Comparison of ENCODE assay signal across 8 cellular contexts in the genomic region with DNA sequence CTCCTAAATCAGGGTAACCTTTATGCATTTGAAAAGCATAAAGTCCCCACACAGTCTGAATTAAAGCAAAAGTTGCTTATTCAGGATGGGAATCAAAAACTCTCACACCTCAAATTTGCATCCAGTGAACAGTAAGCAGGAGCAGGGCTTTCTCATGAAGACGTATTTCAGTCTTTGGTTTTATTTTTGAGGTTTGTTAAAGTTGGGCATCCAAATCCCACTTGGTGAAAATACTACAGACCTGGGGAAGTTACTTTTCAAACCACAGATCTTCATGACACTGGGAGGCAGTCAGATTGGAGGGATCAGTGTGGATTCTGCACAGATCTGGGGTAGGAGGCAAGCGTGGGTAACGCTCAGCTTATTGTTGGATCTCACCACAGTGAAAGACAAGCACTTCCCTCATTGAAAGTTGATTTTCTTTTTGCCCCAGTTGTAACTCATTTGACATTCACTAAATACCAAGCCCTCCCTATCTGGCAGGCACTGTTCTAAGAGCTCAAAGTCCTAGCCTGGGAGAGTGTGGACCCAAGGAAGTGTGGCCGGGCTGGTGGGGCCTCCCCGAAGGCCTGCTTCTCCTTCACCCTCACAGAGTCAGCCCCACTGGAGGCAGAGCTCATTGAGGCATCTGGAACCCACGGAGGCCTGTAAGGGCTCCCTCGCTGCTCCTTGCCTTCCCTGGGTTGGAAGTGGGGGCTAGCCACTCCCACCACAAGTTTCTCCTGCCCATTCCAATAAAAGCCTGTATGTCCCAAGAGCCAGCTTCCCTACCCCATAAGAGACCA. TPM values are rescaled to one million over a fixed set of nuclear protein-coding genes. Genes with fewer than 3 reads are reported as not detected.
DNase-seq lines count a peak whose midpoint lies in the region; ATAC-seq, FAIRE-seq and TF ChIP-seq lines count a peak whose summit lies in the region.

No MANE protein-coding gene starts in this region.

- H3K36me3 Mint-ChIP-seq in activated naive CD8-positive, alpha-beta T cell treated with anti-CD3 and anti-CD28 coated beads for 36 hours: peaks cover 55% of the 10 kb centered on the region

- peaks cover 19% of the 10 kb centered on the region for H3K36me3 ChIP-seq in HUES48 (ENCODE audit: control insufficient read depth, insufficient read depth, low read length)
- H3K36me3 ChIP-seq in iPS-20b (ENCODE audit: insufficient read depth, low read depth, low read length): peaks cover 21% of the 10 kb centered on the region

- ATAC-seq in stimulated activated naive CD8-positive, alpha-beta T cell treated with anti-CD3 and anti-CD28 coated beads, Interleukin-15, amount 100 ng/mL, for 72 hours: peak; percentile 6
- ATAC-seq in HG03432 (IDR thresholded peaks at IDR 0.05; ENCODE audit: unreplicated experiment) (no peak), GM19351 (IDR thresholded peaks at IDR 0.05; ENCODE audit: unreplicated experiment) (no peak)

- H3K9ac ChIP-seq in HUES48 (ENCODE audit: low read depth, low read length): 0 out of 2 replicates have a peak overlapping the region, but pooled peaks have one; percentile 4
- peak overlapping the region; percentile 64 for H3K9ac ChIP-seq in iPS-20b (ENCODE audit: low read depth, low read length)

- peaks cover 28% of the 10 kb centered on the region for H3K4me1 ChIP-seq in HUES48 (ENCODE audit: control insufficient read depth, insufficient read depth, low read length)
- H3K4me1 ChIP-seq in iPS-20b (ENCODE audit: insufficient read depth, low read length): peaks cover 9% of the 10 kb centered on the region

- no peaks in the 10 kb centered on the region for H3K9me3 Mint-ChIP-seq in activated naive CD8-positive, alpha-beta T cell treated with anti-CD3 and anti-CD28 coated beads for 36 hours
- no peaks in the 10 kb centered on the region for H3K9me3 Mint-ChIP-seq in stimulated activated naive CD8-positive, alpha-beta T cell treated with anti-CD3 and anti-CD28 coated beads, Interleukin-15, amount 100 ng/mL, for 72 hours

- H3K27ac ChIP-seq in HUES48 (ENCODE audit: low read depth, low read length) (peak overlapping the region; percentile 93), iPS-20b (ENCODE audit: low read length) (peak overlapping the region; percentile 34)

- peak overlapping the region; percentile 37; the same call in 1 of the 2 replicates for H3K4me3 ChIP-seq in HUES48 (ENCODE audit: low read depth, low read length)
- peak overlapping the region; percentile 43; the same call in 1 of the 2 replicates for H3K4me3 ChIP-seq in iPS-20b (ENCODE audit: low read length)

- FAIRE-seq in GM12892 (lab: Jason Lieb, UNC): no peak

- peaks cover 3% of the 10 kb centered on the region for H3K27me3 Mint-ChIP-seq in activated naive CD8-positive, alpha-beta T cell treated with anti-CD3 and anti-CD28 coated beads for 36 hours
- H3K27me3 Mint-ChIP-seq in stimulated activated naive CD8-positive, alpha-beta T cell treated with anti-CD3 and anti-CD28 coated beads, Interleukin-15, amount 100 ng/mL, for 72 hours: no peaks in the 10 kb centered on the region

- peaks cover 81% of the 10 kb centered on the region for H3K4me1 Mint-ChIP-seq in activated naive CD8-positive, alpha-beta T cell treated with anti-CD3 and anti-CD28 coated beads for 36 hours
- peaks cover 82% of the 10 kb centered on the region for H3K4me1 Mint-ChIP-seq in stimulated activated naive CD8-positive, alpha-beta T cell treated with anti-CD3 and anti-CD28 coated beads, Interleukin-15, amount 100 ng/mL, for 72 hours

- peak overlapping the region; percentile 88 for H3K4me3 Mint-ChIP-seq in activated naive CD8-positive, alpha-beta T cell treated with anti-CD3 and anti-CD28 coated beads for 36 hours
- peak overlapping the region; percentile 87 to 89 for H3K4me3 Mint-ChIP-seq in stimulated activated naive CD8-positive, alpha-beta T cell treated with anti-CD3 and anti-CD28 coated beads, Interleukin-15, amount 100 ng/mL, for 72 hours

- DNase-seq in activated naive CD8-positive, alpha-beta T cell treated with anti-CD3 and anti-CD28 coated beads for 36 hours: no peak
- DNase-seq in stimulated activated naive CD8-positive, alpha-beta T cell treated with anti-CD3 and anti-CD28 coated beads, Interleukin-15, amount 100 ng/mL, for 72 hours: no peak
- no peak for DNase-seq in kidney glomerular epithelial cell (lab: John Stamatoyannopoulos, UW)
- no peak for DNase-seq in GM12892 (ENCODE audit: insufficient read length)

- TF ChIP-seq POLR2A in GM12892 (IDR thresholded peaks at IDR 0.05; ENCODE audit: low read depth, low read length): no peak

- H3K27me3 ChIP-seq in HUES48 (ENCODE audit: control insufficient read depth, insufficient read depth, low read length): no peaks in the 10 kb centered on the region
- H3K27me3 ChIP-seq in iPS-20b (ENCODE audit: insufficient read depth, low read length): no peaks in the 10 kb centered on the region

- H3K27ac Mint-ChIP-seq in activated naive CD8-positive, alpha-beta T cell treated with anti-CD3 and anti-CD28 coated beads for 36 hours: peak overlapping the region; percentile 96
- H3K27ac Mint-ChIP-seq in stimulated activated naive CD8-positive, alpha-beta T cell treated with anti-CD3 and anti-CD28 coated beads, Interleukin-15, amount 100 ng/mL, for 72 hours: peak overlapping the region; percentile 96

- H3K9me3 ChIP-seq in HUES48 (ENCODE audit: control insufficient read depth, insufficient read depth, low read length) (no peaks in the 10 kb centered on the region), iPS-20b (ENCODE audit: insufficient read depth, low read depth, low read length) (no peaks in the 10 kb centered on the region)

RNA-seq across cellular contexts. Expression of a gene that starts 0.8 kb away (rescaled TPM):
- 100 to 1,000 TPM; 108 to 110 TPM for total RNA-seq in activated naive CD8-positive, alpha-beta T cell treated with anti-CD3 and anti-CD28 coated beads for 36 hours
- polyA plus RNA-seq in GM12892 (2012; ENCODE audit: missing spikeins): 62.9 TPM

RNA-seq across cellular contexts. Expression of a gene that starts 16.9 kb away (rescaled TPM):
- total RNA-seq in activated naive CD8-positive, alpha-beta T cell treated with anti-CD3 and anti-CD28 coated beads for 36 hours: 10 to 100 TPM; 76.1 to 81.8 TPM
- 22.9 TPM for polyA plus RNA-seq in GM12892 (2012; ENCODE audit: missing spikeins)
